Comparison of ENCODE assay signal across 8 cellular contexts in genomic region chr5:139262414-139263139, GRCh38. TPM values are rescaled to one million over a fixed set of nuclear protein-coding genes. Genes with fewer than 3 reads are reported as not detected.
DNase-seq lines count a peak whose midpoint lies in the region; ATAC-seq and TF ChIP-seq lines count a peak whose summit lies in the region.

No MANE protein-coding gene starts in this region.

- no peaks in the 10 kb centered on the region for H3K9me3 ChIP-seq in adrenal gland (replicated peaks in 1 of 3)
- H3K9me3 ChIP-seq in heart right ventricle: no peaks in the 10 kb centered on the region
- H3K9me3 ChIP-seq in psoas muscle: no peaks in the 10 kb centered on the region

- H3K27me3 ChIP-seq in adrenal gland: no peaks in the 10 kb centered on the region
- no peaks in the 10 kb centered on the region for H3K27me3 ChIP-seq in heart right ventricle
- H3K27me3 ChIP-seq in psoas muscle (ENCODE audit: insufficient read depth in 3 of 3, low read length in 2 of 3): no peaks in the 10 kb centered on the region

- WGBS in adrenal gland, 4 donors: 21 to 37% (median 26%) methylated on average over 6 to 9 of the region's 9 CpGs
- WGBS in heart right ventricle, 2 donors: 28 to 29% methylated on average over 9 of the region's 9 CpGs
- 26 to 33% (median 29%) methylated on average over 9 of the region's 9 CpGs for WGBS in psoas muscle, 3 donors

- no peaks in the 10 kb centered on the region for H3K36me3 ChIP-seq in adrenal gland (replicated peaks in 1 of 2)
- H3K36me3 ChIP-seq in heart right ventricle: no peaks in the 10 kb centered on the region
- H3K36me3 ChIP-seq in psoas muscle (ENCODE audit: insufficient read depth in 1 of 2, low read depth in 1 of 2): no peaks in the 10 kb centered on the region

- no peak for TF ChIP-seq POLR2A in adrenal gland (IDR thresholded peaks at IDR 0.05)

- H3K4me1 ChIP-seq in adrenal gland (replicated peaks in 1 of 2) (peaks cover 0 to 12% of the 10 kb centered on the region in 2 donors), heart right ventricle (peaks cover 0 to 19% (median 12%) of the 10 kb centered on the region in 9 donors), psoas muscle (peaks cover 9% of the 10 kb centered on the region)

- intact Hi-C loops in adrenal gland (cut with DNase I) (loop anchor here (5.0 to 10.0 kb wide), 3 partner anchors 618 to 678 kb away; no protein-coding TSS in a partner anchor), heart right ventricle (cut with DNase I) (loop anchor here (2.0 to 10.0 kb wide), 17 partner anchors 168 to 685 kb away; partner anchors contain the start of genes CTNNA1 (in 3 of the 10) and HSPA9 (in 3 of the 10)), psoas muscle (cut with DNase I) (loop anchor here (2.0 to 10.0 kb wide), 5 partner anchors 170 to 680 kb away; partner anchors contain the start of gene LRRTM2 (in 1 of the 2))

- H3K27ac ChIP-seq in adrenal gland (peak overlapping the region in 2 of 5 donors; percentile 23 to 27), heart right ventricle (peak overlapping the region in 9 of 10 donors; percentile 7 to 74 (median 56)), psoas muscle (peak overlapping the region; percentile 14)

- ATAC-seq in heart right ventricle: peak; percentile 95 to 99 (median 99)
- ATAC-seq in psoas muscle: peak; percentile 99 to 100 (median 99)
- no peak for ATAC-seq in HG03159 (IDR thresholded peaks at IDR 0.05; ENCODE audit: unreplicated experiment)

- H3K4me3 ChIP-seq in HFF-Myc (replicated peaks; ENCODE audit: low read depth, low read length) (no peak overlapping the region), adrenal gland (no peak overlapping the region), heart right ventricle (no peak overlapping the region), psoas muscle (no peak overlapping the region)

- peak; percentile 88 for DNase-seq in Daoy (ENCODE audit: low read depth)
- DNase-seq in HFF-Myc (ENCODE audit: extremely low read depth, low read depth): peak; percentile 81
- DNase-seq in NCI-H1436 (lab: John Stamatoyannopoulos, UW): peak; percentile 90
- DNase-seq in SW 1271 (lab: John Stamatoyannopoulos, UW): peak; percentile 79 to 83
- DNase-seq in adrenal gland: peak; percentile 87 to 97 (median 93)
- DNase-seq in heart right ventricle: peak; percentile 85 to 89
- peak; percentile 87 to 93 for DNase-seq in psoas muscle

- TF ChIP-seq CTCF in HFF-Myc (IDR thresholded peaks at IDR 0.05; ENCODE audit: low read depth, low read length, missing control alignments): peak; percentile 91
- peak; percentile 74 to 97 (median 89) for TF ChIP-seq CTCF in adrenal gland (IDR thresholded peaks at IDR 0.05)
- TF ChIP-seq CTCF in heart right ventricle (IDR thresholded peaks at IDR 0.05): peak; percentile 76 to 97 (median 92)
- peak; percentile 90 for TF ChIP-seq CTCF in psoas muscle (IDR thresholded peaks at IDR 0.05)

RNA-seq across cellular contexts. Expression of gene MATR3, which starts 31.0 kb away (rescaled TPM):
- total RNA-seq in Daoy (2014; rRNA removed; shearing (Covaris generic)): 333 and 391 TPM in 2 replicates
- total RNA-seq in adrenal gland (100 to 1,000 TPM; 145 to 258 (median 176) TPM), heart right ventricle (100 to 1,000 TPM; 122 to 209 (median 176) TPM), psoas muscle (100 to 1,000 TPM in 3 of 4 donors, 10 to 100 TPM in 1; 96.5 to 153 (median 134) TPM)
- polyA plus RNA-seq in adrenal gland (100 to 1,000 TPM in 2 of 3 donors, 10 to 100 TPM in 1; 99.4 to 321 (median 123) TPM), heart right ventricle (100 to 1,000 TPM in 1 of 2 donors, 10 to 100 TPM in 1; 86.8 to 134 TPM), psoas muscle (100 to 1,000 TPM in 1 of 3 donors, 10 to 100 TPM in 2; 92.4 to 110 (median 97.1) TPM)
